8 cellular contexts compared by ENCODE assay signal in the genomic region with DNA sequence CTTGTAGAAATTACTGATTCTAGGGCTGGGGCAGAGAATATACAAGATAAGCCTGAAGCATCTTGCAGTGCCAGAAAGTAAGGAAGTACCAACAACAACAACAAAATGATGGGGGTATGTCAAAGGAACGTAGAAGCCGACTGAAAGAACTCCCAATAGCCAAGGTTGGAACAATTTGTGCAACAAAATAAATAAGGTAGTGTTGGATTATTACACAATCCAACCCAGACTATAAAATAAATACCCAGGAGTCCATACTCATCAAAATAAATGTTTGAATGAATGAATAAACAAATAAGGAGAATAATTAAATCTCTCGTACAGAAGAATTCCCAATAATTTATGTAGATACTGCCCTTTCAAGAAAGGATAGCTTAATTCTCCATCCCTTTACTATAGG.
"Had no signal": no experiment of that assay in that cellular context is flagged by ENCODE, and none has a peak within 500 bp of the region (broad histone marks: within the 10 kb centered on the region; RNA-seq: fewer than 3 reads in every experiment).

No MANE protein-coding gene starts in this region.

- H2AFZ ChIP-seq: GM23338 had no signal

- H3K4me3 ChIP-seq: GM23338, HAP-1 had no signal

- H3K27ac ChIP-seq: HL-60 had no signal

- H3K4me2 ChIP-seq: GM23338 had no signal

- H3K4me1 ChIP-seq: HAP-1 had no signal

- H3K36me3 ChIP-seq: HAP-1 had no signal

- DNase-seq: H7, HFFc6, KBM-7 had no signal

- FAIRE-seq: H1 had no signal

- ATAC-seq: GM23338, HCT116 had no signal
